8 cellular contexts compared by ENCODE assay signal in genomic region chr11:67847896-67848875, GRCh38.
DNase-seq lines count a peak whose midpoint lies in the region; TF ChIP-seq lines count a peak whose summit lies in the region.
"Not testable (repeated sequence)": the region's sequence is repeated elsewhere in the genome, so short reads cannot be mapped to it uniquely, and the experiment has no call there.

No MANE protein-coding gene starts in this region.

- intact Hi-C loops in CD14-positive monocyte (cut with micrococcal nuclease); breast epithelium (cut with DNase I; ENCODE audit: low total_unique reads): not testable (repeated sequence)

- not testable (repeated sequence) for H3K4me3 Mint-ChIP-seq in CD14-positive monocyte

- peaks cover 13 to 29% (median 13%) of the 10 kb centered on the region in 3 donors for H3K27me3 Mint-ChIP-seq in CD14-positive monocyte (ENCODE audit: low read depth in 3 of 3)

- H2AFZ ChIP-seq in MM.1S (ENCODE audit: low read length), result not testable (repeated sequence)

- not testable (repeated sequence) for H4K20me1 ChIP-seq in MM.1S (ENCODE audit: insufficient read depth, low read length)

- not testable (repeated sequence) for H3K4me2 ChIP-seq in MM.1S (ENCODE audit: low read depth, low read length)

- not testable (repeated sequence) for TF ChIP-seq POLR2A in breast epithelium (IDR thresholded peaks at IDR 0.05); suprapubic skin (IDR thresholded peaks at IDR 0.05)

- H3K4me3 ChIP-seq in GM12865 (ENCODE audit: low read depth, low read length); MM.1S (ENCODE audit: low read length); foreskin fibroblast (ENCODE audit: low read depth in 1 of 2, low read length in 2 of 2): not testable (repeated sequence)
- H3K4me3 ChIP-seq in breast epithelium, result peak overlapping the region in 2 of 3 donors; percentile 47 to 59
- H3K4me3 ChIP-seq in suprapubic skin, result peak overlapping the region; percentile 37

- DNase-seq in CD14-positive monocyte (ENCODE audit: low spot score); GM12865 (ENCODE audit: low read depth); foreskin fibroblast; suprapubic skin (ENCODE audit: low spot score in 2 of 2): not testable (repeated sequence)
- DNase-seq in MM.1S (peak; percentile 4), SIG-M5 treated with dmso at 0.1 percent for 504 hours (lab: John Stamatoyannopoulos, UW; ENCODE audit: unreplicated experiment) (peak; percentile 12), breast epithelium (ENCODE audit: low spot score in 2 of 2) (peak in 1 of 2 donors; percentile 70), midbrain (lab: John Stamatoyannopoulos, UW) (peak; percentile 0)

- not testable (repeated sequence) for H3F3A ChIP-seq in MM.1S (ENCODE audit: insufficient read depth, low read length)

- H3K4me1 Mint-ChIP-seq in CD14-positive monocyte, result not testable (repeated sequence)

- H3K9me2 ChIP-seq in MM.1S (replicated peaks; ENCODE audit: insufficient read depth, low read length), result not testable (repeated sequence)

- not testable (repeated sequence) for H3K27me3 ChIP-seq in MM.1S (replicated peaks; ENCODE audit: insufficient read depth, low read length); breast epithelium; suprapubic skin

- not testable (repeated sequence) for H3K4me1 ChIP-seq in MM.1S (ENCODE audit: low read length); breast epithelium
- peaks cover 15% of the 10 kb centered on the region for H3K4me1 ChIP-seq in suprapubic skin

- H3K36me3 Mint-ChIP-seq in CD14-positive monocyte, result not testable (repeated sequence)

- TF ChIP-seq CTCF in CD14-positive monocyte (IDR thresholded peaks at IDR 0.05), result peak; percentile 22
- TF ChIP-seq CTCF in GM12865 (IDR thresholded peaks at IDR 0.05; ENCODE audit: insufficient read depth, low read depth, low read length, missing control alignments), result peak; percentile 28
- 0 out of 2 replicates have a peak, but pooled peaks have one; percentile 7 for TF ChIP-seq CTCF in MM.1S (IDR thresholded peaks at IDR 0.05; ENCODE audit: low read length)
- TF ChIP-seq CTCF in breast epithelium (IDR thresholded peaks at IDR 0.05), result peak in 1 of 3 donors; percentile 55
- peak; percentile 26 for TF ChIP-seq CTCF in foreskin fibroblast (IDR thresholded peaks at IDR 0.05; ENCODE audit: low read depth, low read length)
- peak in 1 of 2 donors; percentile 28 for TF ChIP-seq CTCF in suprapubic skin (IDR thresholded peaks at IDR 0.05)

- not testable (repeated sequence) for H3K36me3 ChIP-seq in MM.1S (replicated peaks; ENCODE audit: insufficient read depth, low read length); breast epithelium; suprapubic skin

- not testable (repeated sequence) for H3K9me3 ChIP-seq in MM.1S (replicated peaks; ENCODE audit: insufficient read depth, low read length); breast epithelium; suprapubic skin

- not testable (repeated sequence) for H3K27ac ChIP-seq in MM.1S (ENCODE audit: low read length)
- peak overlapping the region; percentile 91 to 93 for H3K27ac ChIP-seq in breast epithelium
- H3K27ac ChIP-seq in suprapubic skin, result peak overlapping the region; percentile 77

- TF ChIP-seq EP300 in suprapubic skin (IDR thresholded peaks at IDR 0.05), result not testable (repeated sequence)

- H3K27ac Mint-ChIP-seq in CD14-positive monocyte, result not testable (repeated sequence)

- H3K79me2 ChIP-seq in MM.1S (ENCODE audit: low read length), result not testable (repeated sequence)

- not testable (repeated sequence) for H3K9me3 Mint-ChIP-seq in CD14-positive monocyte

- not testable (repeated sequence) for H3K9ac ChIP-seq in MM.1S (ENCODE audit: low read length)

- WGBS in suprapubic skin, result 54% methylated on average over 25 of the region's 25 CpGs
